Comparison of ENCODE assay signal across 1 cellular context in genomic region chr20:19750907-19751636, GRCh38.
TF ChIP-seq lines count a peak whose summit lies in the region.

No MANE protein-coding gene starts in this region.

TF ChIP-seq in GM12878, 131 proteins besides CTCF, POLR2A, EP300 and RAD21 (continued from another document):
- TF ChIP-seq ZNF687 (IDR thresholded peaks at IDR 0.05) (no peak), DPF2 (IDR thresholded peaks at IDR 0.05) (peak; percentile 68), POU2F2 (IDR thresholded peaks at IDR 0.05; ENCODE audit: borderline replicate concordance, low read depth, low read length) (no peak), IRF3 (IDR thresholded peaks at IDR 0.05) (no peak), BHLHE40 (IDR thresholded peaks at IDR 0.05; ENCODE audit: borderline replicate concordance in 1 of 2, low read depth in 2 of 2, low read length in 1 of 2) (peak in 1 of 2 experiments; percentile 16; a peak in 1 of 4 replicates), YBX1 (IDR thresholded peaks at IDR 0.05) (no peak), MEF2B (IDR thresholded peaks at IDR 0.05; ENCODE audit: partially characterized antibody, poor library complexity, severe bottlenecking) (peak; percentile 40)
